In genomic region chrX:1403228-1403627, GRCh38 we compare ENCODE assay signal across 19 cellular contexts. TPM values are rescaled to one million over a fixed set of nuclear protein-coding genes. Genes with fewer than 3 reads are reported as not detected.
DNase-seq lines count a peak whose midpoint lies in the region; ATAC-seq and TF ChIP-seq lines count a peak whose summit lies in the region.
"Had no signal": no experiment of that assay in that cellular context is flagged by ENCODE, and none has a peak within 500 bp of the region (broad histone marks: within the 10 kb centered on the region; RNA-seq: fewer than 3 reads in every experiment).

No MANE protein-coding gene starts in this region.

- peak overlapping the region; percentile 8 for H3K27ac ChIP-seq in angular gyrus (ENCODE audit: low read depth, low read length)
- H3K27ac ChIP-seq in left lung = no peak overlapping the region
- H3K27ac ChIP-seq in sigmoid colon = no peak overlapping the region
- H3K27ac ChIP-seq: HL-60 had no signal

- TF ChIP-seq EP300 in sigmoid colon (IDR thresholded peaks at IDR 0.05) = no peak

- H3K4me1 ChIP-seq in left lung (no peaks in the 10 kb centered on the region), sigmoid colon (no peaks in the 10 kb centered on the region)

- H3K36me3 Mint-ChIP-seq in activated T-cell treated with anti-CD3 and anti-CD28 coated beads, Interleukin-2, amount 50 U/mL, for 24 hours (ENCODE audit: low read depth) = peaks cover 36% of the 10 kb centered on the region
- no peaks in the 10 kb centered on the region for H3K36me3 Mint-ChIP-seq in activated naive CD4-positive, alpha-beta T cell treated with anti-CD3 and anti-CD28 coated beads for 36 hours (ENCODE audit: low read depth)

- no peak for ATAC-seq in left lung

- H3K36me3 ChIP-seq in left lung (peaks cover 0 to 87% of the 10 kb centered on the region in 2 donors), sigmoid colon (peaks cover 12 to 78% (median 39%) of the 10 kb centered on the region in 4 donors)

- no peaks in the 10 kb centered on the region for H3K4me1 Mint-ChIP-seq in activated T-cell treated with anti-CD3 and anti-CD28 coated beads, Interleukin-2, amount 50 U/mL, for 24 hours (ENCODE audit: low read depth)
- H3K4me1 Mint-ChIP-seq in activated naive CD4-positive, alpha-beta T cell treated with anti-CD3 and anti-CD28 coated beads for 36 hours (ENCODE audit: low read depth) = no peaks in the 10 kb centered on the region
- H3K4me1 Mint-ChIP-seq: B cell had no signal

- H3K4me3 Mint-ChIP-seq in activated T-cell treated with anti-CD3 and anti-CD28 coated beads, Interleukin-2, amount 50 U/mL, for 24 hours = no peak overlapping the region
- H3K4me3 Mint-ChIP-seq in activated naive CD4-positive, alpha-beta T cell treated with anti-CD3 and anti-CD28 coated beads for 36 hours = no peak overlapping the region
- H3K4me3 Mint-ChIP-seq: B cell, H9 had no signal

- no peaks in the 10 kb centered on the region for H3K9me3 Mint-ChIP-seq in activated T-cell treated with anti-CD3 and anti-CD28 coated beads, Interleukin-2, amount 50 U/mL, for 24 hours
- no peaks in the 10 kb centered on the region for H3K9me3 Mint-ChIP-seq in activated naive CD4-positive, alpha-beta T cell treated with anti-CD3 and anti-CD28 coated beads for 36 hours
- H3K9me3 Mint-ChIP-seq: H9 had no signal

- in situ Hi-C loops in GM13976 (cut with MboI; ENCODE audit: low sequenced_read_pairs, unreplicated experiment) = no loop called here

- TF ChIP-seq POLR2A in sigmoid colon (IDR thresholded peaks at IDR 0.05) = no peak

- H3K27me3 ChIP-seq in left lung (no peaks in the 10 kb centered on the region), sigmoid colon (no peaks in the 10 kb centered on the region)

- H3K27ac Mint-ChIP-seq in activated T-cell treated with anti-CD3 and anti-CD28 coated beads, Interleukin-2, amount 50 U/mL, for 24 hours = no peak overlapping the region
- H3K27ac Mint-ChIP-seq in activated naive CD4-positive, alpha-beta T cell treated with anti-CD3 and anti-CD28 coated beads for 36 hours = no peak overlapping the region
- H3K27ac Mint-ChIP-seq: B cell, H9 had no signal

- TF ChIP-seq CTCF in left lung (IDR thresholded peaks at IDR 0.05) (no peak), sigmoid colon (IDR thresholded peaks at IDR 0.05) (no peak), GM13976 (IDR thresholded peaks at IDR 0.05; ENCODE audit: borderline replicate concordance, control extremely low read depth, extremely low read depth, insufficient read depth, missing control alignments) (no peak)

- H3K4me3 ChIP-seq in left lung (no peak overlapping the region), sigmoid colon (no peak overlapping the region)

- CTCF ChIA-PET in activated naive CD4-positive, alpha-beta T cell treated with anti-CD3 and anti-CD28 coated beads for 36 hours (lab: Charles Lee) = no interaction called here

- no peaks in the 10 kb centered on the region for H3K9me3 ChIP-seq in left lung
- H3K9me3 ChIP-seq in sigmoid colon = no peaks in the 10 kb centered on the region

- 97 to 98% methylated on average over 10 of the region's 10 CpGs for WGBS in sigmoid colon, 2 donors

- intact Hi-C loops in left lung (cut with DNase I) = no loop called here
- intact Hi-C loops in sigmoid colon (cut with DNase I) = no loop called here
- intact Hi-C loops in activated naive CD4-positive, alpha-beta T cell treated with anti-CD3 and anti-CD28 coated beads for 36 hours (cut with micrococcal nuclease) = no loop called here

- no peaks in the 10 kb centered on the region for H3K27me3 Mint-ChIP-seq in activated T-cell treated with anti-CD3 and anti-CD28 coated beads, Interleukin-2, amount 50 U/mL, for 24 hours
- H3K27me3 Mint-ChIP-seq in activated naive CD4-positive, alpha-beta T cell treated with anti-CD3 and anti-CD28 coated beads for 36 hours (ENCODE audit: low read depth) = no peaks in the 10 kb centered on the region
- H3K27me3 Mint-ChIP-seq: B cell had no signal

- DNase-seq in activated T-cell treated with anti-CD3 and anti-CD28 coated beads, Interleukin-2, amount 50 U/mL, for 24 hours = peak; percentile 25
- DNase-seq in activated T-cell treated with anti-CD3 and anti-CD28 coated beads for 4 hours (no peak), left lung (peak; percentile 13 to 67), sigmoid colon (peak; percentile 48), SHP77 treated with DMSO at 0.1 percent for 48 hours (lab: John Stamatoyannopoulos, UW) (no peak), GM13976 (ENCODE audit: low spot score) (no peak)
- DNase-seq in activated naive CD4-positive, alpha-beta T cell treated with anti-CD3 and anti-CD28 coated beads for 36 hours = no peak
- DNase-seq: DND-41, H9, IMR-90, Karpas-422, NCI-H1417 treated with DMSO at 0.1 percent for 48 hours, NCI-H2029, NCI-H345, NCI-H524 treated with DMSO at 0.1 percent for 48 hours, RPMI8226 had no signal

RNA-seq across cellular contexts. Expression of gene SLC25A6, which starts 11.3 kb away (rescaled TPM):
- total RNA-seq in left lung (100 to 1,000 TPM; 285 to 337 TPM), sigmoid colon (100 to 1,000 TPM; 329 to 493 (median 469) TPM)
- 100 to 1,000 TPM; 449 to 644 (median 517) TPM for polyA plus RNA-seq in sigmoid colon
- total RNA-seq in activated naive CD4-positive, alpha-beta T cell treated with anti-CD3 and anti-CD28 coated beads for 36 hours = 100 to 1,000 TPM; 457 to 463 TPM

RNA-seq across cellular contexts. Expression of gene ASMTL, which starts 49.5 kb away (rescaled TPM):
- 10 to 100 TPM; 18.6 to 19.6 TPM for total RNA-seq in left lung
- 10 to 100 TPM; 20.8 to 30.6 (median 29.3) TPM for total RNA-seq in sigmoid colon
- 10 to 100 TPM; 11.8 to 24.0 (median 21.0) TPM for polyA plus RNA-seq in sigmoid colon
- total RNA-seq in activated naive CD4-positive, alpha-beta T cell treated with anti-CD3 and anti-CD28 coated beads for 36 hours = 10 to 100 TPM; 45.1 to 47.2 TPM

Comparison
In these comparisons a context has a peak if more than half of its experiments do, and no peak if none do; other contexts are left out.
1. DNase-seq: peak in activated T-cell treated with anti-CD3 and anti-CD28 coated beads, Interleukin-2, amount 50 U/mL, for 24 hours (single experiment), left lung (2 of 2) and sigmoid colon (single experiment); none in activated T-cell treated with anti-CD3 and anti-CD28 coated beads for 4 hours (single experiment), SHP77 treated with DMSO at 0.1 percent for 48 hours (single experiment), activated naive CD4-positive, alpha-beta T cell treated with anti-CD3 and anti-CD28 coated beads for 36 hours (single experiment) and GM13976 (single experiment).